In genomic region chr11:2834893-2835767, GRCh38 we compare ENCODE assay signal across 19 cellular contexts. TPM values are rescaled to one million over a fixed set of nuclear protein-coding genes. Genes with fewer than 3 reads are reported as not detected.
DNase-seq lines count a peak whose midpoint lies in the region; ATAC-seq and TF ChIP-seq lines count a peak whose summit lies in the region.
"Had no signal": no experiment of that assay in that cellular context is flagged by ENCODE, and none has a peak within 500 bp of the region (broad histone marks: within the 10 kb centered on the region; RNA-seq: fewer than 3 reads in every experiment).

No MANE protein-coding gene starts in this region.

- no peak overlapping the region for H3K4me2 ChIP-seq in mesendoderm (ENCODE audit: low read length)
- H3K4me2 ChIP-seq: SK-N-SH had no signal

- H3K27me3 Mint-ChIP-seq in Caco-2 (ENCODE audit: insufficient read depth, unreplicated experiment): no peaks in the 10 kb centered on the region
- H3K27me3 Mint-ChIP-seq in brain: peaks cover 18% of the 10 kb centered on the region
- H3K27me3 Mint-ChIP-seq: activated naive CD8-positive, alpha-beta T cell treated with anti-CD3 and anti-CD28 coated beads, Interleukin-2, amount 10 ng/mL, durations not matched to agents 7 days and 5 days; naive B cell had no signal

- H2AK5ac ChIP-seq in mesendoderm (ENCODE audit: low read length): no peak overlapping the region

- H2BK15ac ChIP-seq in mesendoderm (replicated peaks; ENCODE audit: low read depth): no peak overlapping the region

- ATAC-seq in upper lobe of right lung: no peak
- ATAC-seq: activated T-cell treated with anti-CD3 and anti-CD28 coated beads, Interleukin-2, amount 50 U/mL, for 4 hours; CD8-positive, alpha-beta T cell; stimulated activated naive CD8-positive, alpha-beta T cell treated with anti-CD3 and anti-CD28 coated beads, Interleukin-15, Interleukin-2, amounts not matched to agents 100 U/mL and 50 U/mL, for 24 hours had no signal

- DNase-seq in Caco-2: no peak
- DNase-seq in LHCN-M2 (ENCODE audit: low read depth): peak; percentile 19
- peak; percentile 15 for DNase-seq in mesendoderm
- no peak for DNase-seq in GOT3 (lab: John Stamatoyannopoulos, UW)
- DNase-seq in HuH-7.5 (ENCODE audit: low spot score): no peak
- DNase-seq in upper lobe of right lung: no peak
- DNase-seq in NCI-H2029 (lab: John Stamatoyannopoulos, UW): no peak
- DNase-seq: activated CD4-positive, alpha-beta T cell treated with anti-CD3 and anti-CD28 coated beads, Interleukin-2, amount 50 U/mL, for 48 hours; activated naive CD8-positive, alpha-beta T cell treated with anti-CD3 and anti-CD28 coated beads, Interleukin-2, amount 10 ng/mL, durations not matched to agents 7 days and 5 days; activated T-cell treated with anti-CD3 and anti-CD28 coated beads, Interleukin-2, amount 50 U/mL, for 4 hours; naive B cell; NCI-H187; NCI-H524; SK-N-SH; stimulated activated naive CD8-positive, alpha-beta T cell treated with anti-CD3 and anti-CD28 coated beads, Interleukin-15, Interleukin-2, amounts not matched to agents 100 U/mL and 50 U/mL, for 24 hours had no signal

- H3K9ac ChIP-seq in mesendoderm (ENCODE audit: low read length): no peak overlapping the region
- H3K9ac ChIP-seq: SK-N-SH had no signal

- H3K4me3 Mint-ChIP-seq in Caco-2 (ENCODE audit: unreplicated experiment) (no peak overlapping the region), brain (peak overlapping the region in 1 of 5 experiments; percentile 26)
- H3K4me3 Mint-ChIP-seq: activated naive CD8-positive, alpha-beta T cell treated with anti-CD3 and anti-CD28 coated beads, Interleukin-2, amount 10 ng/mL, durations not matched to agents 7 days and 5 days; activated T-cell treated with anti-CD3 and anti-CD28 coated beads, Interleukin-2, amount 50 U/mL, for 4 hours; CD8-positive, alpha-beta T cell; naive B cell had no signal

- POLR2A ChIA-PET in Caco-2 (lab: Charles Lee): no interaction called here

- H3K27ac ChIP-seq in mesendoderm (ENCODE audit: low read depth, low read length) (no peak overlapping the region), upper lobe of right lung (no peak overlapping the region)
- H3K27ac ChIP-seq: prostate gland had no signal

- no peak overlapping the region for H4K8ac ChIP-seq in mesendoderm (ENCODE audit: low read depth, low read length)

- H3K79me2 ChIP-seq in mesendoderm (ENCODE audit: control insufficient read depth, insufficient read depth, low read length): no peaks in the 10 kb centered on the region

- H3K36me3 Mint-ChIP-seq in Caco-2 (ENCODE audit: insufficient read depth, unreplicated experiment) (no peaks in the 10 kb centered on the region), brain (no peaks in the 10 kb centered on the region)
- H3K36me3 Mint-ChIP-seq: activated naive CD8-positive, alpha-beta T cell treated with anti-CD3 and anti-CD28 coated beads, Interleukin-2, amount 10 ng/mL, durations not matched to agents 7 days and 5 days; CD8-positive, alpha-beta T cell; naive B cell had no signal

- H3K9me3 Mint-ChIP-seq in Caco-2 (ENCODE audit: unreplicated experiment): no peaks in the 10 kb centered on the region
- H3K9me3 Mint-ChIP-seq in brain: peaks cover 0 to 7% (median 3%) of the 10 kb centered on the region in 5 experiments
- H3K9me3 Mint-ChIP-seq: activated naive CD8-positive, alpha-beta T cell treated with anti-CD3 and anti-CD28 coated beads, Interleukin-2, amount 10 ng/mL, durations not matched to agents 7 days and 5 days; activated T-cell treated with anti-CD3 and anti-CD28 coated beads, Interleukin-2, amount 50 U/mL, for 4 hours; CD8-positive, alpha-beta T cell had no signal

- TF ChIP-seq CTCF in Caco-2 (IDR thresholded peaks at IDR 0.05; ENCODE audit: insufficient read depth in 1 of 2, low read depth in 1 of 2, low read length in 1 of 2, severe bottlenecking in 1 of 2, unreplicated experiment in 1 of 2) (no peak), brain (conservative IDR thresholded peaks at IDR 0.05) (no peak), upper lobe of right lung (IDR thresholded peaks at IDR 0.05) (no peak)

- H3K9me3 ChIP-seq in Caco-2 (no peaks in the 10 kb centered on the region), upper lobe of right lung (no peaks in the 10 kb centered on the region)
- H3K9me3 ChIP-seq: prostate gland, SK-N-SH, uterus had no signal

- CTCF ChIA-PET in Caco-2 (lab: Charles Lee): interaction anchor here (0.6 kb wide), 1 partner anchor 10 kb away, joined by 4 read pairs; no protein-coding TSS in a partner anchor

- H3K27ac Mint-ChIP-seq in Caco-2 (ENCODE audit: unreplicated experiment) (peak overlapping the region; percentile 15), brain (peak overlapping the region in 4 of 5 experiments; percentile 42 to 95 (median 75))
- H3K27ac Mint-ChIP-seq: activated naive CD8-positive, alpha-beta T cell treated with anti-CD3 and anti-CD28 coated beads, Interleukin-2, amount 10 ng/mL, durations not matched to agents 7 days and 5 days; CD8-positive, alpha-beta T cell had no signal

- H3K4me3 ChIP-seq in Caco-2 (ENCODE audit: low read depth, low read length) (no peak overlapping the region), mesendoderm (ENCODE audit: low read length) (no peak overlapping the region), upper lobe of right lung (no peak overlapping the region)
- H3K4me3 ChIP-seq: prostate gland, uterus had no signal

- H3K4ac ChIP-seq in mesendoderm (ENCODE audit: low read depth, low read length): no peak overlapping the region

- H3K4me1 ChIP-seq in Caco-2: peaks cover 33% of the 10 kb centered on the region
- H3K4me1 ChIP-seq in mesendoderm (ENCODE audit: control insufficient read depth, low read depth, low read length): no peaks in the 10 kb centered on the region
- peaks cover 5% of the 10 kb centered on the region for H3K4me1 ChIP-seq in upper lobe of right lung
- H3K4me1 ChIP-seq: prostate gland had no signal

- no CpG with 5 or more reads among the region's 15 CpGs for WGBS in mesendoderm (ENCODE audit: extremely low coverage, insufficient coverage, low lambda C conversion rate)

- intact Hi-C loops in Caco-2 (cut with micrococcal nuclease; ENCODE audit: unreplicated experiment): no loop called here
- intact Hi-C loops in upper lobe of right lung (cut with DNase I): no loop called here

- no peak overlapping the region for H3K18ac ChIP-seq in mesendoderm (ENCODE audit: low read length)

- H3K23ac ChIP-seq in mesendoderm (ENCODE audit: low read length): no peak overlapping the region

- H3K56ac ChIP-seq in mesendoderm (ENCODE audit: low read length): no peak overlapping the region

- no peaks in the 10 kb centered on the region for H3K79me1 ChIP-seq in mesendoderm (ENCODE audit: low read length)

- no peak overlapping the region for H2BK120ac ChIP-seq in mesendoderm (ENCODE audit: low read depth, low read length)

- H3K36me3 ChIP-seq in Caco-2 (ENCODE audit: control insufficient read depth, insufficient read depth, low read length) (no peaks in the 10 kb centered on the region), mesendoderm (ENCODE audit: control insufficient read depth, insufficient read depth, low read length) (no peaks in the 10 kb centered on the region), upper lobe of right lung (no peaks in the 10 kb centered on the region)
- H3K36me3 ChIP-seq: prostate gland, uterus had no signal

- no peak overlapping the region for H2BK5ac ChIP-seq in mesendoderm (ENCODE audit: low read length)

- no TSS peak for BruUV-seq in Caco-2 (replicated peaks; lab: Mats Ljungman, UMichigan)

- H3K4me1 Mint-ChIP-seq in Caco-2 (ENCODE audit: low read depth, unreplicated experiment) (peaks cover 17% of the 10 kb centered on the region), brain (peaks cover 50% of the 10 kb centered on the region)
- H3K4me1 Mint-ChIP-seq: activated naive CD8-positive, alpha-beta T cell treated with anti-CD3 and anti-CD28 coated beads, Interleukin-2, amount 10 ng/mL, durations not matched to agents 7 days and 5 days had no signal

- H3K27me3 ChIP-seq in Caco-2 (replicated peaks; ENCODE audit: control insufficient read depth, insufficient read depth, low read length) (no peaks in the 10 kb centered on the region), mesendoderm (ENCODE audit: insufficient read depth, low read length, poor library complexity) (no peaks in the 10 kb centered on the region), upper lobe of right lung (no peaks in the 10 kb centered on the region)
- H3K27me3 ChIP-seq: uterus had no signal

- no peak overlapping the region for H4K5ac ChIP-seq in mesendoderm (ENCODE audit: low read length)

RNA-seq across cellular contexts. Expression of gene CDKN1C, which starts 50.4 kb away (rescaled TPM):
- 15.0 and 25.5 TPM in 2 replicates for total RNA-seq in Caco-2 (2022)
- total RNA-seq in LHCN-M2 (2014; rRNA removed): 0.45 and 2.5 TPM in 2 replicates
- 1.4 TPM for polyA plus RNA-seq in LHCN-M2 (2012)
- polyA plus RNA-seq in brain (ENCODE audit: insufficient read depth, low read depth, low replicate concordance): 323 TPM
- polyA plus RNA-seq in mesendoderm (2013, experiment 1 of 2): 4.1 TPM
- 4.4 TPM for polyA plus RNA-seq in mesendoderm (2013, experiment 2 of 2)
- total RNA-seq in upper lobe of right lung: 42.1 TPM

Comparison
In these comparisons a context has a peak if more than half of its experiments do, and no peak if none do; other contexts are left out.
1. DNase-seq: peak in LHCN-M2 (single experiment) and mesendoderm (single experiment); none in Caco-2 (0 of 2), GOT3 (single experiment), HuH-7.5 (single experiment), upper lobe of right lung (single experiment) and NCI-H2029 (single experiment).